ENCODE assay signal across 19 cellular contexts in genomic region chr12:19065223-19065622, GRCh38.
"Had no signal": no experiment of that assay in that cellular context is flagged by ENCODE, and none has a peak within 500 bp of the region (broad histone marks: within the 10 kb centered on the region; RNA-seq: fewer than 3 reads in every experiment).

No MANE protein-coding gene starts in this region.

- H3K9me3 Mint-ChIP-seq: mesothelial cell of epicardium; natural killer cell treated with Interleukin-12 subunit alpha and Interleukin-12 subunit beta and Interleukin-15 and Interleukin-18, amount 100 ng/mL, for 72 hours; stimulated activated effector memory CD8-positive, alpha-beta T cell treated with anti-CD3 and anti-CD28 coated beads, Interleukin-12 subunit alpha, Interleukin-12 subunit beta, amount 100 ng/mL, for 72 hours had no signal

- H3K4me2 ChIP-seq: smooth muscle cell had no signal

- H3K9me3 ChIP-seq: mucosa of descending colon, neutrophil, pancreas, stomach, thyroid gland, vagina had no signal

- ATAC-seq: mucosa of descending colon; natural killer cell treated with Interleukin-12 subunit alpha and Interleukin-12 subunit beta and Interleukin-15 and Interleukin-18, amount 100 ng/mL, for 72 hours; sciatic nerve; stimulated activated effector memory CD8-positive, alpha-beta T cell treated with anti-CD3 and anti-CD28 coated beads, Interleukin-12 subunit alpha, Interleukin-12 subunit beta, amount 100 ng/mL, for 72 hours had no signal

- H3K4me1 Mint-ChIP-seq: naive B cell; stimulated activated effector memory CD8-positive, alpha-beta T cell treated with anti-CD3 and anti-CD28 coated beads, Interleukin-12 subunit alpha, Interleukin-12 subunit beta, amount 100 ng/mL, for 72 hours had no signal

- H3K4me3 ChIP-seq: mucosa of descending colon, pancreas, smooth muscle cell, stomach, thyroid gland, vagina had no signal

- H3K27me3 Mint-ChIP-seq: naive B cell had no signal

- H3K27ac ChIP-seq: neutrophil, stomach, thyroid gland, vagina had no signal

- H3K27me3 ChIP-seq: neutrophil, pancreas, stomach, thyroid gland, vagina had no signal

- H3K4me1 ChIP-seq: thyroid gland, vagina had no signal

- H3K36me3 Mint-ChIP-seq: mesothelial cell of epicardium; naive B cell; natural killer cell treated with Interleukin-12 subunit alpha and Interleukin-12 subunit beta and Interleukin-15 and Interleukin-18, amount 100 ng/mL, for 72 hours; stimulated activated effector memory CD8-positive, alpha-beta T cell treated with anti-CD3 and anti-CD28 coated beads, Interleukin-12 subunit alpha, Interleukin-12 subunit beta, amount 100 ng/mL, for 72 hours had no signal

- DNase-seq: cortex of kidney; mesenchymal stem cell; mucosa of descending colon; naive B cell; pancreas; stimulated activated CD4-positive, alpha-beta T cell treated with anti-CD3 and anti-CD28 coated beads, Interleukin-12 subunit alpha, Interleukin-12 subunit beta, amount 100 ng/mL, for 4 hours; stimulated activated CD4-positive, alpha-beta T cell treated with anti-CD3 and anti-CD28 coated beads, Interleukin-1b, Interleukin-23, amount 100 ng/mL, for 48 hours; stimulated activated CD4-positive, alpha-beta T cell treated with anti-CD3 and anti-CD28 coated beads, Interleukin-4, amount 100 ng/mL, for 1 hour; stimulated activated naive CD4-positive, alpha-beta T cell treated with Interleukin-2 at 50 U/mL for 16 hours; stomach; thyroid gland; trophoblast cell had no signal

- H3K4me3 Mint-ChIP-seq: mesothelial cell of epicardium; naive B cell; natural killer cell treated with Interleukin-12 subunit alpha and Interleukin-12 subunit beta and Interleukin-15 and Interleukin-18, amount 100 ng/mL, for 72 hours; stimulated activated effector memory CD8-positive, alpha-beta T cell treated with anti-CD3 and anti-CD28 coated beads, Interleukin-12 subunit alpha, Interleukin-12 subunit beta, amount 100 ng/mL, for 72 hours had no signal

- H3K27ac Mint-ChIP-seq: mesothelial cell of epicardium; natural killer cell treated with Interleukin-12 subunit alpha and Interleukin-12 subunit beta and Interleukin-15 and Interleukin-18, amount 100 ng/mL, for 72 hours; stimulated activated effector memory CD8-positive, alpha-beta T cell treated with anti-CD3 and anti-CD28 coated beads, Interleukin-12 subunit alpha, Interleukin-12 subunit beta, amount 100 ng/mL, for 72 hours had no signal

- H3K36me3 ChIP-seq: neutrophil, pancreas, stomach, thyroid gland, vagina had no signal
